ENCODE assay signal across 14 cellular contexts in genomic region chr14:22509036-22509709, GRCh38.
DNase-seq lines count a peak whose midpoint lies in the region; ATAC-seq and TF ChIP-seq lines count a peak whose summit lies in the region.
"Had no signal": no experiment of that assay in that cellular context is flagged by ENCODE, and none has a peak within 500 bp of the region (broad histone marks: within the 10 kb centered on the region; RNA-seq: fewer than 3 reads in every experiment).

No MANE protein-coding gene starts in this region.

- peak; percentile 71 for DNase-seq in activated CD8-positive, alpha-beta memory T cell treated with anti-CD3 and anti-CD28 coated beads for 24 hours
- no peak for DNase-seq in activated CD8-positive, alpha-beta memory T cell treated with anti-CD3 and anti-CD28 coated beads, Interleukin-2, amount 50 U/mL, for 4 hours
- DNase-seq in activated T-helper 1 cell treated with anti-CD3 and anti-CD28 coated beads, Interleukin-12 subunit alpha, Interleukin-12 subunit beta, Interleukin-2, Interleukin-4 antibody, amounts not matched to agents 30 ng/mL and 10 ng/mL and 1 ng/mL, durations not matched to agents 14 hours and 24 hours and 36 hours (ENCODE audit: low spot score) = no peak
- DNase-seq in neuronal stem cell (ENCODE audit: low spot score) (no peak), NCI-H1694 treated with DMSO at 0.1 percent for 48 hours (lab: John Stamatoyannopoulos, UW) (no peak), GM20000 (ENCODE audit: low spot score) (no peak)
- DNase-seq: ACHN, endodermal cell, NCI-H187, upper lobe of right lung had no signal

- H2BK12ac ChIP-seq in neuronal stem cell (ENCODE audit: low read length) = no peak overlapping the region

- no peak for TF ChIP-seq CTCF in GM20000 (IDR thresholded peaks at IDR 0.05; ENCODE audit: extremely low read depth, missing control alignments)

- no peaks in the 10 kb centered on the region for H3K27me3 ChIP-seq in neuronal stem cell (ENCODE audit: control insufficient read depth in 3 of 3, insufficient read depth in 3 of 3, low read depth in 1 of 3, low read length in 3 of 3)
- H3K27me3 ChIP-seq: upper lobe of right lung had no signal

- no peak overlapping the region for H2BK5ac ChIP-seq in neuronal stem cell (ENCODE audit: low read length)

- H3K9me3 Mint-ChIP-seq in activated T-helper 1 cell treated with anti-CD3 and anti-CD28 coated beads, Interleukin-12 subunit alpha, Interleukin-12 subunit beta, Interleukin-2, Interleukin-4 antibody, amounts not matched to agents 30 ng/mL and 10 ng/mL and 1 ng/mL, durations not matched to agents 14 hours and 24 hours and 36 hours = no peaks in the 10 kb centered on the region
- H3K9me3 Mint-ChIP-seq: endodermal cell had no signal

- no peaks in the 10 kb centered on the region for H3K36me3 ChIP-seq in neuronal stem cell (replicated peaks in 1 of 2; ENCODE audit: control insufficient read depth in 2 of 2, insufficient read depth in 2 of 2, low read length in 2 of 2)
- H3K36me3 ChIP-seq: upper lobe of right lung had no signal

- H3K4me1 ChIP-seq in neuronal stem cell (ENCODE audit: control insufficient read depth in 2 of 2, insufficient read depth in 1 of 2, low read depth in 1 of 2, low read length in 2 of 2) = peaks cover 10 to 44% of the 10 kb centered on the region in 2 donors

- peak overlapping the region; percentile 96 for H3K27ac Mint-ChIP-seq in activated T-helper 1 cell treated with anti-CD3 and anti-CD28 coated beads, Interleukin-12 subunit alpha, Interleukin-12 subunit beta, Interleukin-2, Interleukin-4 antibody, amounts not matched to agents 30 ng/mL and 10 ng/mL and 1 ng/mL, durations not matched to agents 14 hours and 24 hours and 36 hours
- H3K27ac Mint-ChIP-seq: endodermal cell had no signal

- peak overlapping the region; percentile 72 for H2AFZ ChIP-seq in neuronal stem cell (ENCODE audit: low read length)

- no peak overlapping the region for H3K4ac ChIP-seq in neuronal stem cell (ENCODE audit: low read length)

- H3K4me3 ChIP-seq in neuronal stem cell (ENCODE audit: low read length in 2 of 2) = no peak overlapping the region
- H3K4me3 ChIP-seq: skin epidermis, upper lobe of right lung had no signal

- no peak for ATAC-seq in HG02970 (IDR thresholded peaks at IDR 0.05; ENCODE audit: low FRiP score, unreplicated experiment)
- ATAC-seq: upper lobe of right lung had no signal

- peaks cover 80% of the 10 kb centered on the region for H3K4me1 Mint-ChIP-seq in activated T-helper 1 cell treated with anti-CD3 and anti-CD28 coated beads, Interleukin-12 subunit alpha, Interleukin-12 subunit beta, Interleukin-2, Interleukin-4 antibody, amounts not matched to agents 30 ng/mL and 10 ng/mL and 1 ng/mL, durations not matched to agents 14 hours and 24 hours and 36 hours (ENCODE audit: low read depth)

- no peaks in the 10 kb centered on the region for H3K9me3 ChIP-seq in neuronal stem cell (replicated peaks in 1 of 2; ENCODE audit: control insufficient read depth in 2 of 2, insufficient read depth in 1 of 2, low read depth in 1 of 2, low read length in 2 of 2)
- H3K9me3 ChIP-seq: upper lobe of right lung had no signal

- H3K4me3 Mint-ChIP-seq in activated T-helper 1 cell treated with anti-CD3 and anti-CD28 coated beads, Interleukin-12 subunit alpha, Interleukin-12 subunit beta, Interleukin-2, Interleukin-4 antibody, amounts not matched to agents 30 ng/mL and 10 ng/mL and 1 ng/mL, durations not matched to agents 14 hours and 24 hours and 36 hours = peak overlapping the region; percentile 95
- H3K4me3 Mint-ChIP-seq: endodermal cell had no signal

- H4K91ac ChIP-seq in neuronal stem cell (ENCODE audit: low read depth, low read length, poor library complexity) = no peak overlapping the region

- H3K79me1 ChIP-seq in neuronal stem cell (ENCODE audit: low read depth, low read length) = no peaks in the 10 kb centered on the region

- no peak overlapping the region for H3K4me2 ChIP-seq in neuronal stem cell (ENCODE audit: insufficient read depth, low read length, poor library complexity, severe bottlenecking)
- H3K4me2 ChIP-seq: KMS-11 had no signal

- intact Hi-C loops in activated T-helper 1 cell treated with anti-CD3 and anti-CD28 coated beads, Interleukin-12 subunit alpha, Interleukin-12 subunit beta, Interleukin-2, Interleukin-4 antibody, amounts not matched to agents 30 ng/mL and 10 ng/mL and 1 ng/mL, durations not matched to agents 14 hours and 24 hours and 36 hours (cut with micrococcal nuclease) = loop anchor here (5.0 kb wide), 3 partner anchors 387 to 657 kb away; no protein-coding TSS in a partner anchor

- H3K36me3 Mint-ChIP-seq in activated T-helper 1 cell treated with anti-CD3 and anti-CD28 coated beads, Interleukin-12 subunit alpha, Interleukin-12 subunit beta, Interleukin-2, Interleukin-4 antibody, amounts not matched to agents 30 ng/mL and 10 ng/mL and 1 ng/mL, durations not matched to agents 14 hours and 24 hours and 36 hours (ENCODE audit: low read depth) = peaks cover 81% of the 10 kb centered on the region

- no peak overlapping the region for H3K27ac ChIP-seq in neuronal stem cell (replicated peaks; ENCODE audit: low read length)
- H3K27ac ChIP-seq: KMS-11, upper lobe of right lung had no signal

- no peak overlapping the region for H3K18ac ChIP-seq in neuronal stem cell (ENCODE audit: low read length)

- no CpG with 5 or more reads among the region's 7 CpGs for WGBS in neuronal stem cell (ENCODE audit: extremely low coverage in 2 of 2, insufficient read length in 2 of 2, insufficient replicate concordance in 1 of 2), 2 donors

- H4K8ac ChIP-seq in neuronal stem cell (ENCODE audit: low read depth, low read length) = no peak overlapping the region

- no peaks in the 10 kb centered on the region for H3K27me3 Mint-ChIP-seq in activated T-helper 1 cell treated with anti-CD3 and anti-CD28 coated beads, Interleukin-12 subunit alpha, Interleukin-12 subunit beta, Interleukin-2, Interleukin-4 antibody, amounts not matched to agents 30 ng/mL and 10 ng/mL and 1 ng/mL, durations not matched to agents 14 hours and 24 hours and 36 hours (ENCODE audit: insufficient read depth)

- no peak overlapping the region for H2BK15ac ChIP-seq in neuronal stem cell (ENCODE audit: low read length)

- no peak overlapping the region for H3K14ac ChIP-seq in neuronal stem cell (ENCODE audit: low read length)

- no peak overlapping the region for H3K9ac ChIP-seq in neuronal stem cell (ENCODE audit: low read depth, low read length, poor library complexity)
- H3K9ac ChIP-seq: KMS-11 had no signal

- no peak overlapping the region for H3K23ac ChIP-seq in neuronal stem cell (ENCODE audit: low read depth, low read length, poor library complexity)

- no peak overlapping the region for H2AK5ac ChIP-seq in neuronal stem cell (ENCODE audit: low read depth, low read length)

- no peak overlapping the region for H2BK120ac ChIP-seq in neuronal stem cell (ENCODE audit: low read depth, low read length)

- peak; percentile 27 for TF ChIP-seq POLR2A in GM18526 (IDR thresholded peaks at IDR 0.05; ENCODE audit: extremely low read depth, insufficient read length)
